Comparison of ENCODE assay signal across 25 cellular contexts in genomic region chr10:89651205-89651915, GRCh38.
"Had no signal": no experiment of that assay in that cellular context is flagged by ENCODE, and none has a peak within 500 bp of the region (broad histone marks: within the 10 kb centered on the region; RNA-seq: fewer than 3 reads in every experiment).

No MANE protein-coding gene starts in this region.

- DNase-seq: activated CD4-positive, alpha-beta T cell treated with anti-CD3 and anti-CD28 coated beads for 4 hours; activated CD4-positive, alpha-beta T cell treated with anti-CD3 and anti-CD28 coated beads, Interleukin-2, amount 50 U/mL, for 4 hours; activated naive CD4-positive, alpha-beta T cell treated with Interleukin-2 at 50 U/mL for 16 hours; activated T-cell treated with anti-CD3 and anti-CD28 coated beads for 4 hours; activated T-cell treated with anti-CD3 and anti-CD28 coated beads, Interleukin-2, amount 50 U/mL, for 72 hours; anterior cingulate cortex; endodermal cell; foreskin melanocyte; heart right ventricle; islet precursor cell; left ventricle myocardium inferior; naive thymus-derived CD4-positive, alpha-beta T cell; ovary; retina; stimulated activated CD4-positive, alpha-beta T cell treated with anti-CD3 and anti-CD28 coated beads, Interleukin-12 subunit alpha, Interleukin-12 subunit beta, amount 100 ng/mL, for 4 hours; stimulated activated CD4-positive, alpha-beta T cell treated with anti-CD3 and anti-CD28 coated beads, Interleukin-4, amount 100 ng/mL, for 1 hour; stimulated activated naive CD8-positive, alpha-beta T cell treated with anti-CD3 and anti-CD28 coated beads, Interleukin-15, Interleukin-2, amounts not matched to agents 100 U/mL and 50 U/mL, for 24 hours; testis; transverse colon had no signal

- H3K27me3 ChIP-seq: heart right ventricle, ovary, testis, transverse colon had no signal

- H3K4me3 Mint-ChIP-seq: activated naive CD8-positive, alpha-beta T cell; activated T-cell treated with anti-CD3 and anti-CD28 coated beads, Interleukin-2, amount 50 U/mL, for 72 hours; central memory CD8-positive, alpha-beta T cell; dendritic cell treated with granulocyte-macrophage colony-stimulating factor and Interleukin-4, amounts not matched to agents 40 ng/mL and 50 ng/mL, for 4 days; endodermal cell; naive thymus-derived CD4-positive, alpha-beta T cell had no signal

- H3K9me3 Mint-ChIP-seq: activated T-cell treated with anti-CD3 and anti-CD28 coated beads, Interleukin-2, amount 50 U/mL, for 72 hours; central memory CD8-positive, alpha-beta T cell; dendritic cell treated with granulocyte-macrophage colony-stimulating factor and Interleukin-4, amounts not matched to agents 40 ng/mL and 50 ng/mL, for 4 days had no signal

- H3K27ac ChIP-seq: heart right ventricle, left ventricle myocardium inferior, ovary, prostate gland, skin epidermis, testis, transverse colon had no signal

- FAIRE-seq: bronchial epithelial cell had no signal

- H3K27ac Mint-ChIP-seq: activated naive CD8-positive, alpha-beta T cell; activated T-cell treated with anti-CD3 and anti-CD28 coated beads, Interleukin-2, amount 50 U/mL, for 72 hours; dendritic cell treated with granulocyte-macrophage colony-stimulating factor and Interleukin-4, amounts not matched to agents 40 ng/mL and 50 ng/mL, for 4 days; endodermal cell had no signal

- H3K36me3 ChIP-seq: heart right ventricle, left ventricle myocardium inferior, ovary, prostate gland, transverse colon had no signal

- H3K4me1 ChIP-seq: prostate gland, testis had no signal

- H3K4me3 ChIP-seq: heart right ventricle, left ventricle myocardium inferior, ovary, prostate gland, skin epidermis, testis, transverse colon had no signal

- H3K9me3 ChIP-seq: left ventricle myocardium inferior, ovary, prostate gland, testis, transverse colon had no signal

- H3K4me1 Mint-ChIP-seq: naive thymus-derived CD4-positive, alpha-beta T cell had no signal
